In genomic region chr3:32934150-32934742, GRCh38 we compare ENCODE assay signal across 8 cellular contexts. TPM values are rescaled to one million over a fixed set of nuclear protein-coding genes. Genes with fewer than 3 reads are reported as not detected.
DNase-seq lines count a peak whose midpoint lies in the region; ATAC-seq and TF ChIP-seq lines count a peak whose summit lies in the region.

No MANE protein-coding gene starts in this region.

- H3K4me2 ChIP-seq in GM23338 = no peak overlapping the region

- peak; percentile 65 for ATAC-seq in GM23338
- no peak for ATAC-seq in activated CD8-positive, alpha-beta T cell treated with anti-CD3 and anti-CD28 coated beads for 36 hours
- peak; percentile 54 for ATAC-seq in left lobe of liver
- no peak for ATAC-seq in HG02610 (IDR thresholded peaks at IDR 0.05; ENCODE audit: unreplicated experiment)

- no peaks in the 10 kb centered on the region for H3K4me1 ChIP-seq in BE2C
- H3K4me1 ChIP-seq in GM23338 (ENCODE audit: insufficient read depth) = peaks cover 7% of the 10 kb centered on the region

- H3K27ac Mint-ChIP-seq in GM23338 = no peak overlapping the region
- H3K27ac Mint-ChIP-seq in activated CD8-positive, alpha-beta T cell treated with anti-CD3 and anti-CD28 coated beads for 36 hours = no peak overlapping the region

- peaks cover 5% of the 10 kb centered on the region for H3K27me3 Mint-ChIP-seq in GM23338 (ENCODE audit: insufficient read depth, low read depth, poor library complexity)
- peaks cover 7% of the 10 kb centered on the region for H3K27me3 Mint-ChIP-seq in activated CD8-positive, alpha-beta T cell treated with anti-CD3 and anti-CD28 coated beads for 36 hours

- POLR2A ChIA-PET in activated CD8-positive, alpha-beta T cell treated with anti-CD3 and anti-CD28 coated beads for 36 hours (lab: Charles Lee) = no interaction called here

- no peak overlapping the region for H2AFZ ChIP-seq in GM23338

- CTCF ChIA-PET in activated CD8-positive, alpha-beta T cell treated with anti-CD3 and anti-CD28 coated beads for 36 hours (lab: Charles Lee) = interaction anchor here (0.6 to 1.6 kb wide), 22 partner anchors 9 to 202 kb away, joined by 3 to 6 read pairs (median 3); no protein-coding TSS in a partner anchor

- no peak overlapping the region for H3K27ac ChIP-seq in GM23338 (ENCODE audit: low read depth)

- intact Hi-C loops in activated CD8-positive, alpha-beta T cell treated with anti-CD3 and anti-CD28 coated beads for 36 hours (cut with micrococcal nuclease) = no loop called here

- H3K36me3 ChIP-seq in BE2C (no peaks in the 10 kb centered on the region), GM23338 (ENCODE audit: insufficient read depth) (no peaks in the 10 kb centered on the region)

- no peaks in the 10 kb centered on the region for H3F3A ChIP-seq in GM23338 (replicated peaks; ENCODE audit: low read depth)

- H3K9me3 Mint-ChIP-seq in GM23338 = peaks cover 14% of the 10 kb centered on the region
- H3K9me3 Mint-ChIP-seq in activated CD8-positive, alpha-beta T cell treated with anti-CD3 and anti-CD28 coated beads for 36 hours = no peaks in the 10 kb centered on the region

- H3K36me3 Mint-ChIP-seq in GM23338 (ENCODE audit: low read depth) = peaks cover 4% of the 10 kb centered on the region; the same call in 1 of the 3 replicates
- H3K36me3 Mint-ChIP-seq in activated CD8-positive, alpha-beta T cell treated with anti-CD3 and anti-CD28 coated beads for 36 hours (ENCODE audit: low read depth) = no peaks in the 10 kb centered on the region

- peaks cover 6% of the 10 kb centered on the region; the same call in 2 of the 3 replicates for H3K4me1 Mint-ChIP-seq in GM23338
- H3K4me1 Mint-ChIP-seq in activated CD8-positive, alpha-beta T cell treated with anti-CD3 and anti-CD28 coated beads for 36 hours (ENCODE audit: low read depth) = no peaks in the 10 kb centered on the region

- H3K4me3 Mint-ChIP-seq in GM23338 = no peak overlapping the region
- no peak overlapping the region for H3K4me3 Mint-ChIP-seq in activated CD8-positive, alpha-beta T cell treated with anti-CD3 and anti-CD28 coated beads for 36 hours

- H4K20me1 ChIP-seq in GM23338 (replicated peaks; ENCODE audit: insufficient read depth) = no peaks in the 10 kb centered on the region

- H3K27me3 ChIP-seq in BE2C (no peaks in the 10 kb centered on the region), GM23338 (ENCODE audit: insufficient read depth) (no peaks in the 10 kb centered on the region)

- no peaks in the 10 kb centered on the region for H3K9me2 ChIP-seq in GM23338 (ENCODE audit: insufficient read depth)

- no peaks in the 10 kb centered on the region for H3K79me2 ChIP-seq in GM23338 (replicated peaks; ENCODE audit: insufficient read depth)

- DNase-seq in BE2C = no peak
- peak; percentile 52 for DNase-seq in GM23338 (ENCODE audit: low spot score)
- peak; percentile 54 for DNase-seq in activated CD8-positive, alpha-beta T cell treated with anti-CD3 and anti-CD28 coated beads for 36 hours
- DNase-seq in left lobe of liver (ENCODE audit: low spot score) = no peak
- no peak for DNase-seq in activated effector memory CD4-positive, alpha-beta T cell treated with Interleukin-2 at 50 U/mL for 16 hours
- DNase-seq in NOMO-1 treated with DMSO at 0.1 percent for 48 hours (lab: John Stamatoyannopoulos, UW; ENCODE audit: unreplicated experiment) = no peak
- DNase-seq in GOT3 (lab: John Stamatoyannopoulos, UW) = no peak

- peak; percentile 58 for TF ChIP-seq CTCF in BE2C (IDR thresholded peaks at IDR 0.05; ENCODE audit: low read depth, low read length)
- TF ChIP-seq CTCF in GM23338 (conservative IDR thresholded peaks at IDR 0.05; ENCODE audit: low read depth in 2 of 2) = peak; percentile 79 to 90
- TF ChIP-seq CTCF in activated CD8-positive, alpha-beta T cell treated with anti-CD3 and anti-CD28 coated beads for 36 hours (IDR thresholded peaks at IDR 0.05) = peak; percentile 74

- no peaks in the 10 kb centered on the region for H3K9me3 ChIP-seq in BE2C

- H3K4me3 ChIP-seq in BE2C (ENCODE audit: low read depth, low read length) = no peak overlapping the region
- no peak overlapping the region for H3K4me3 ChIP-seq in GM23338

TF ChIP-seq in GM23338, 12 proteins besides CTCF, POLR2A, EP300 and RAD21:
- no peak for TF ChIP-seq JUNB (IDR thresholded peaks at IDR 0.05; ENCODE audit: unreplicated experiment)
- no peak for TF ChIP-seq CREB1 (CRISPR knock-in tag; IDR thresholded peaks at IDR 0.05; ENCODE audit: low read depth)
- no peak for TF ChIP-seq POLR2AphosphoS5 (IDR thresholded peaks at IDR 0.05; ENCODE audit: low read depth)
- no peak for TF ChIP-seq EZH2 (IDR thresholded peaks at IDR 0.05; ENCODE audit: low read depth, unreplicated experiment)
- TF ChIP-seq STAT1 (IDR thresholded peaks at IDR 0.05; ENCODE audit: unreplicated experiment) = no peak
- no peak for TF ChIP-seq ETS1 (IDR thresholded peaks at IDR 0.05)

RNA-seq across cellular contexts. Expression of gene CCR4, which starts 17.2 kb away (rescaled TPM):
- not detected for polyA plus RNA-seq in BE2C (2012; ENCODE audit: insufficient read depth, insufficient read length, low read depth)
- total RNA-seq in GM23338 (2014; rRNA removed; shearing (Covaris generic)) = 0.35 and 0.39 TPM in 2 replicates
- 0.10 TPM in 1 of 2 replicates, not detected in the other for polyA plus RNA-seq in GM23338 (2016; fragmentation: Nextera tagmentation; extraction: Ambion mirVana)
- total RNA-seq in activated CD8-positive, alpha-beta T cell treated with anti-CD3 and anti-CD28 coated beads for 36 hours = 10 to 100 TPM; 17.4 to 18.8 TPM
- 0.33 TPM for total RNA-seq in left lobe of liver

Comparison
In these comparisons a context has a peak if more than half of its experiments do, and no peak if none do; other contexts are left out.
1. DNase-seq: peak in GM23338 (single experiment) and activated CD8-positive, alpha-beta T cell treated with anti-CD3 and anti-CD28 coated beads for 36 hours (single experiment); none in BE2C (single experiment), left lobe of liver (single experiment), activated effector memory CD4-positive, alpha-beta T cell treated with Interleukin-2 at 50 U/mL for 16 hours (single experiment), NOMO-1 treated with DMSO at 0.1 percent for 48 hours (single experiment) and GOT3 (single experiment).
2. ATAC-seq: peak in GM23338 (single experiment) and left lobe of liver (single experiment); none in activated CD8-positive, alpha-beta T cell treated with anti-CD3 and anti-CD28 coated beads for 36 hours (single experiment) and HG02610 (single experiment).
3. RNA of gene CCR4, which starts 17.2 kb away (total RNA-seq): 17.4 to 18.8 TPM in activated CD8-positive, alpha-beta T cell treated with anti-CD3 and anti-CD28 coated beads for 36 hours; 0.35 to 0.39 TPM in GM23338 and 0.33 TPM in left lobe of liver (single experiment); every median in the first group is over 10 times any median in the second.
4. Peak in every context shown above with its lines, with median percentiles within 50 percentile points of each other: CTCF ChIP-seq.